In genomic region chr4:184329235-184330007, GRCh38 we compare ENCODE assay signal across 13 cellular contexts.
DNase-seq lines count a peak whose midpoint lies in the region; ATAC-seq and TF ChIP-seq lines count a peak whose summit lies in the region.
"Had no signal": no experiment of that assay in that cellular context is flagged by ENCODE, and none has a peak within 500 bp of the region (broad histone marks: within the 10 kb centered on the region; RNA-seq: fewer than 3 reads in every experiment).

No MANE protein-coding gene starts in this region.

- peaks cover 43 to 72% of the 10 kb centered on the region in 2 experiments for H3K4me1 ChIP-seq in neutrophil (ENCODE audit: control insufficient read depth in 1 of 2, insufficient read depth in 1 of 2, low read depth in 1 of 2, low read length in 1 of 2)

- ATAC-seq in HG03045 (IDR thresholded peaks at IDR 0.05; ENCODE audit: unreplicated experiment), result peak; percentile 2
- ATAC-seq in GM21717 (IDR thresholded peaks at IDR 0.05; ENCODE audit: unreplicated experiment), result no peak
- ATAC-seq: HCT116 had no signal

- DNase-seq in Ammon's horn (ENCODE audit: low spot score) (peak; percentile 75), epithelial cell of esophagus (ENCODE audit: low read depth) (peak; percentile 59), SKM-1 (lab: John Stamatoyannopoulos, UW; ENCODE audit: unreplicated experiment) (no peak), NCI-H2196 treated with DMSO at 0.1 percent for 48 hours (lab: John Stamatoyannopoulos, UW; ENCODE audit: unreplicated experiment) (no peak), GF-D8 (lab: John Stamatoyannopoulos, UW) (no peak)
- DNase-seq: activated CD4-positive, alpha-beta memory T cell treated with anti-CD3 and anti-CD28 coated beads, Interleukin-2, amount 10 ng/mL, durations not matched to agents 7 days and 5 days; MG63; NCI-H748 treated with DMSO at 0.1 percent for 48 hours; SW 1271 had no signal

- no peaks in the 10 kb centered on the region for H3K9me3 ChIP-seq in neutrophil
- H3K9me3 ChIP-seq: MG63 had no signal

- H3K4me3 ChIP-seq in epithelial cell of esophagus (ENCODE audit: low read length), result no peak overlapping the region
- no peak overlapping the region for H3K4me3 ChIP-seq in neutrophil (ENCODE audit: low read depth in 1 of 2, low read length in 1 of 2)
- H3K4me3 ChIP-seq: MG63 had no signal

- no peaks in the 10 kb centered on the region for H3K27me3 ChIP-seq in neutrophil
- H3K27me3 ChIP-seq: MG63 had no signal

- TF ChIP-seq CTCF in epithelial cell of esophagus (IDR thresholded peaks at IDR 0.05; ENCODE audit: insufficient read depth, low read depth, low read length, missing control alignments) (no peak), neutrophil (IDR thresholded peaks at IDR 0.05) (no peak)

- no peaks in the 10 kb centered on the region for H3K36me3 ChIP-seq in neutrophil
- H3K36me3 ChIP-seq: MG63 had no signal

- peak overlapping the region; percentile 90 for H3K27ac ChIP-seq in neutrophil

Comparison
In these comparisons a context has a peak if more than half of its experiments do, and no peak if none do; other contexts are left out.
1. DNase-seq: peak in Ammon's horn (single experiment) and epithelial cell of esophagus (single experiment); none in SKM-1 (single experiment), NCI-H2196 treated with DMSO at 0.1 percent for 48 hours (single experiment) and GF-D8 (single experiment).